ENCODE assay signal across 9 cellular contexts in the genomic region with DNA sequence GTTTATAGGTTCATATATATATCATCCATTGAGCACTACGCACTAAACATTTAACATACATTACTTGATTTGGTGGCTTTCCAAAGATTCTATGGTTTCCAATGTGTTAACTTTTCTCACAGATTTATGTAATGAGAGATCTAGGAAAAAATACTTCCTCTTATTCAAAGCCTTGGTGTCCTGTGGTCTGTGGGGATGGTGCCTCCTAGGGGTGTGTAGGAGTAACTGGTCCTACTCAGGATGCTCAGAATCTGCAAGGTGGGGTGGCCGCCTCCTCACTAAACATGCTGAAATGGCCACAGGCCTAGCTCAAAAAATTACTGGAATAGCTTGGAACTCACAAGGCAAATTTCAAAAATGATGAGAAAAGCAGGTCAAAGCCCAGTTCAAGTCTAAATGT. TPM values are rescaled to one million over a fixed set of nuclear protein-coding genes. Genes with fewer than 3 reads are reported as not detected.
A peak's percentile ranks its signal among the peaks of the same experiment; 100 is the strongest.
DNase-seq lines count a peak whose midpoint lies in the region; ATAC-seq and TF ChIP-seq lines count a peak whose summit lies in the region.
"Had no signal": no experiment of that assay in that cellular context is flagged by ENCODE, and none has a peak within 500 bp of the region (broad histone marks: within the 10 kb centered on the region; RNA-seq: fewer than 3 reads in every experiment).

No MANE protein-coding gene starts in this region.

- no peak overlapping the region for H2AFZ ChIP-seq in PC-3 (ENCODE audit: low read length)
- no peak overlapping the region for H2AFZ ChIP-seq in neuronal stem cell (ENCODE audit: low read length)

- H2BK15ac ChIP-seq in neuronal stem cell (ENCODE audit: low read length) = no peak overlapping the region

- H3K4me1 ChIP-seq in PC-3 (ENCODE audit: insufficient read depth, low read length) = peaks cover 11% of the 10 kb centered on the region
- peaks cover 0 to 13% (median 3%) of the 10 kb centered on the region in 6 donors for H3K4me1 ChIP-seq in spleen
- H3K4me1 ChIP-seq in neuronal stem cell (ENCODE audit: control insufficient read depth in 2 of 2, insufficient read depth in 1 of 2, low read depth in 1 of 2, low read length in 2 of 2) = peaks cover 5 to 19% of the 10 kb centered on the region in 2 donors

- H3K79me2 ChIP-seq in PC-3 (ENCODE audit: low read length) = no peaks in the 10 kb centered on the region

- intact Hi-C loops in PC-3 (cut with micrococcal nuclease) (no loop called here), spleen (cut with DNase I; ENCODE audit: low total_unique reads) (loop anchor here (5.0 to 10.0 kb wide), 2 partner anchors 66 to 71 kb away; no protein-coding TSS in a partner anchor)

- H3K36me3 ChIP-seq in PC-3 (ENCODE audit: low read depth, low read length) (no peaks in the 10 kb centered on the region), spleen (peaks cover 0 to 10% (median 0%) of the 10 kb centered on the region in 6 donors), neuronal stem cell (replicated peaks in 1 of 2; ENCODE audit: control insufficient read depth in 2 of 2, insufficient read depth in 2 of 2, low read length in 2 of 2) (no peaks in the 10 kb centered on the region)

- no peak overlapping the region for H2BK5ac ChIP-seq in neuronal stem cell (ENCODE audit: low read length)

- H3K14ac ChIP-seq in neuronal stem cell (ENCODE audit: low read length) = no peak overlapping the region

- no peak overlapping the region for H4K8ac ChIP-seq in neuronal stem cell (ENCODE audit: low read depth, low read length)

- no peaks in the 10 kb centered on the region for H3K9me2 ChIP-seq in PC-3 (replicated peaks; ENCODE audit: low read length)

- TF ChIP-seq CTCF in PC-3 (conservative IDR thresholded peaks at IDR 0.05; ENCODE audit: low read depth, low read length) = peak; percentile 55
- TF ChIP-seq CTCF in fibroblast of mammary gland (conservative IDR thresholded peaks at IDR 0.05; ENCODE audit: control insufficient read depth, insufficient read depth, low read depth, low read length) = peak; percentile 41
- TF ChIP-seq CTCF in spleen (IDR thresholded peaks at IDR 0.05 in 8 of 11, conservative IDR thresholded peaks at IDR 0.05 in 3 of 11) = peak; percentile 36 to 73 (median 58)

- H3K23ac ChIP-seq in neuronal stem cell (ENCODE audit: low read depth, low read length, poor library complexity) = no peak overlapping the region

- no peak overlapping the region for H2BK120ac ChIP-seq in neuronal stem cell (ENCODE audit: low read depth, low read length)

- H3K4me2 ChIP-seq in PC-3 (ENCODE audit: low read length) (no peak overlapping the region), neuronal stem cell (ENCODE audit: insufficient read depth, low read length, poor library complexity, severe bottlenecking) (no peak overlapping the region)

- no peak overlapping the region for H3K4ac ChIP-seq in neuronal stem cell (ENCODE audit: low read length)

- no peaks in the 10 kb centered on the region for H3K79me1 ChIP-seq in neuronal stem cell (ENCODE audit: low read depth, low read length)

- BruUV-seq in PC-3 (replicated peaks; lab: Mats Ljungman, UMichigan) = no TSS peak

- H3F3A ChIP-seq in PC-3 (ENCODE audit: low read length, unreplicated experiment) = no peaks in the 10 kb centered on the region

- H3K9me3 ChIP-seq in PC-3 (ENCODE audit: low read length) (no peaks in the 10 kb centered on the region), spleen (no peaks in the 10 kb centered on the region), neuronal stem cell (replicated peaks in 1 of 2; ENCODE audit: control insufficient read depth in 2 of 2, insufficient read depth in 1 of 2, low read depth in 1 of 2, low read length in 2 of 2) (no peaks in the 10 kb centered on the region)

- H2AK5ac ChIP-seq in neuronal stem cell (ENCODE audit: low read depth, low read length) = no peak overlapping the region

- no peak overlapping the region for H2BK12ac ChIP-seq in neuronal stem cell (ENCODE audit: low read length)

- POLR2A ChIA-PET in PC-3 (lab: Charles Lee; ENCODE audit: unreplicated experiment) = no interaction called here

- H3K4me3 ChIP-seq in PC-3 (ENCODE audit: low read length) (no peak overlapping the region), fibroblast of mammary gland (ENCODE audit: control insufficient read depth, low read depth, low read length) (no peak overlapping the region), spleen (no peak overlapping the region), neuronal stem cell (ENCODE audit: low read length in 2 of 2) (no peak overlapping the region)

- H3K9ac ChIP-seq in PC-3 (ENCODE audit: low read length) = no peak overlapping the region
- H3K9ac ChIP-seq in neuronal stem cell (ENCODE audit: low read depth, low read length, poor library complexity) = no peak overlapping the region

- WGBS in spleen, 5 donors = 65 to 90% (median 83%) methylated on average over 2 of the region's 2 CpGs
- no CpG with 5 or more reads among the region's 2 CpGs for WGBS in neuronal stem cell (ENCODE audit: extremely low coverage in 2 of 2, insufficient read length in 2 of 2, insufficient replicate concordance in 1 of 2), 2 donors

- DNase-seq in stimulated activated CD4-positive, alpha-beta T cell treated with anti-CD3 and anti-CD28 coated beads, Interleukin-15, amount 100 ng/mL, for 24 hours = peak; percentile 40
- DNase-seq in stimulated activated CD4-positive, alpha-beta T cell treated with anti-CD3 and anti-CD28 coated beads, Interleukin-2, amount 100 ng/mL, for 48 hours = no peak
- no peak for DNase-seq in PC-3
- peak; percentile 17 for DNase-seq in fibroblast of mammary gland (ENCODE audit: low read depth)
- DNase-seq in spleen = peak; percentile 78
- DNase-seq in neuronal stem cell (ENCODE audit: low spot score) = no peak
- no peak for DNase-seq in NCI-H524 treated with DMSO at 0.1 percent for 48 hours (lab: John Stamatoyannopoulos, UW)

- no peaks in the 10 kb centered on the region for H4K20me1 ChIP-seq in PC-3 (ENCODE audit: low read length)

- H4K91ac ChIP-seq in neuronal stem cell (ENCODE audit: low read depth, low read length, poor library complexity) = no peak overlapping the region

- CTCF ChIA-PET in PC-3 (lab: Charles Lee) = no interaction called here

- peaks cover 7% of the 10 kb centered on the region for H3K27me3 ChIP-seq in PC-3 (ENCODE audit: low read length)
- peaks cover 0 to 14% (median 0%) of the 10 kb centered on the region in 7 donors for H3K27me3 ChIP-seq in spleen (replicated peaks in 1 of 7)
- H3K27me3 ChIP-seq in neuronal stem cell (ENCODE audit: control insufficient read depth in 3 of 3, insufficient read depth in 3 of 3, low read depth in 1 of 3, low read length in 3 of 3) = no peaks in the 10 kb centered on the region

- ATAC-seq in PC-3 = no peak
- ATAC-seq in GM21737 (IDR thresholded peaks at IDR 0.05; ENCODE audit: unreplicated experiment) = no peak

- H3K27ac ChIP-seq in PC-3 (ENCODE audit: low read length) (no peak overlapping the region), spleen (peak overlapping the region in 1 of 8 donors; percentile 42), neuronal stem cell (replicated peaks; ENCODE audit: low read length) (no peak overlapping the region)

- TF ChIP-seq POLR2A in spleen (IDR thresholded peaks at IDR 0.05) = no peak

- H3K18ac ChIP-seq in neuronal stem cell (ENCODE audit: low read length) = no peak overlapping the region

RNA-seq across cellular contexts. Expression of gene GPR55, which starts 11.6 kb away (rescaled TPM):
- total RNA-seq in PC-3 (2014; rRNA removed) = 0.07 and 0.81 TPM in 2 replicates
- total RNA-seq in spleen = 1 to 10 TPM; 2.5 to 6.8 (median 5.2) TPM
- 1 to 10 TPM in 2 of 3 donors, under 1 TPM in 1; 0.86 to 2.0 (median 1.7) TPM for polyA plus RNA-seq in spleen
- not detected for polyA plus RNA-seq in neuronal stem cell (2013, experiment 1 of 2)
- polyA plus RNA-seq in neuronal stem cell (2013, experiment 2 of 2) = not detected
- total RNA-seq: astrocyte had no signal

RNA-seq across cellular contexts. Expression of gene ITM2C, which starts 48.7 kb away (rescaled TPM):
- total RNA-seq in PC-3 (2014; rRNA removed) (111 and 113 TPM in 2 replicates), spleen (100 to 1,000 TPM in 2 of 7 donors, 10 to 100 TPM in 5; 58.5 to 150 (median 87.6) TPM)
- 100 to 1,000 TPM in 2 of 3 donors, 10 to 100 TPM in 1; 97.5 to 148 (median 108) TPM for polyA plus RNA-seq in spleen
- polyA plus RNA-seq in neuronal stem cell (2013, experiment 1 of 2) = 167 TPM
- polyA plus RNA-seq in neuronal stem cell (2013, experiment 2 of 2) = 168 TPM

Comparison
In these comparisons a context has a peak if more than half of its experiments do, and no peak if none do; other contexts are left out.
1. DNase-seq: peak in stimulated activated CD4-positive, alpha-beta T cell treated with anti-CD3 and anti-CD28 coated beads, Interleukin-15, amount 100 ng/mL, for 24 hours (single experiment), fibroblast of mammary gland (single experiment) and spleen (single experiment); none in stimulated activated CD4-positive, alpha-beta T cell treated with anti-CD3 and anti-CD28 coated beads, Interleukin-2, amount 100 ng/mL, for 48 hours (0 of 2), PC-3 (single experiment), neuronal stem cell (single experiment) and NCI-H524 treated with DMSO at 0.1 percent for 48 hours (single experiment).
2. Peak in every context shown above with its lines, with median percentiles within 50 percentile points of each other: CTCF ChIP-seq.